ENCODE assay signal across 2 cellular contexts in genomic region chr6:16069222-16069621, GRCh38.
TF ChIP-seq lines count a peak whose summit lies in the region.

No MANE protein-coding gene starts in this region.

TF ChIP-seq in GM23338, 12 proteins besides CTCF, POLR2A, EP300 and RAD21:
- TF ChIP-seq ZNF462 (CRISPR knock-in tag; IDR thresholded peaks at IDR 0.05) (no peak), JUNB (IDR thresholded peaks at IDR 0.05; ENCODE audit: unreplicated experiment) (no peak), NANOG (IDR thresholded peaks at IDR 0.05; ENCODE audit: borderline replicate concordance) (no peak), EZH2 (IDR thresholded peaks at IDR 0.05; ENCODE audit: low read depth, unreplicated experiment) (no peak), REST (IDR thresholded peaks at IDR 0.05; ENCODE audit: unreplicated experiment) (no peak), CREB1 (CRISPR knock-in tag; IDR thresholded peaks at IDR 0.05; ENCODE audit: low read depth) (no peak), ZNF331 (CRISPR knock-in tag; IDR thresholded peaks at IDR 0.05; ENCODE audit: low read depth) (no peak), POLR2AphosphoS5 (IDR thresholded peaks at IDR 0.05; ENCODE audit: low read depth) (no peak), STAT1 (IDR thresholded peaks at IDR 0.05; ENCODE audit: unreplicated experiment) (no peak), EZH2phosphoT487 (IDR thresholded peaks at IDR 0.05; ENCODE audit: unreplicated experiment) (no peak)
TF ChIP-seq in GM23338: peak in this region for 0.

TF ChIP-seq in H1, 55 proteins besides CTCF, POLR2A, EP300 and RAD21:
- TF ChIP-seq, protein P1, sequence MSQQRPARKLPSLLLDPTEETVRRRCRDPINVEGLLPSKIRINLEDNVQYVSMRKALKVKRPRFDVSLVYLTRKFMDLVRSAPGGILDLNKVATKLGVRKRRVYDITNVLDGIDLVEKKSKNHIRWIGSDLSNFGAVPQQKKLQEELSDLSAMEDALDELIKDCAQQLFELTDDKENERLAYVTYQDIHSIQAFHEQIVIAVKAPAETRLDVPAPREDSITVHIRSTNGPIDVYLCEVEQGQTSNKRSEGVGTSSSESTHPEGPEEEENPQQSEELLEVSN (IDR thresholded peaks at IDR 0.05) = 0 out of 2 replicates have a peak, but pooled peaks have one; percentile 40
- no peak for TF ChIP-seq ZNF274 (IDR thresholded peaks at IDR 0.05; ENCODE audit: borderline replicate concordance, extremely low read depth, low read length)
